ENCODE assay signal across 18 cellular contexts in the genomic region with DNA sequence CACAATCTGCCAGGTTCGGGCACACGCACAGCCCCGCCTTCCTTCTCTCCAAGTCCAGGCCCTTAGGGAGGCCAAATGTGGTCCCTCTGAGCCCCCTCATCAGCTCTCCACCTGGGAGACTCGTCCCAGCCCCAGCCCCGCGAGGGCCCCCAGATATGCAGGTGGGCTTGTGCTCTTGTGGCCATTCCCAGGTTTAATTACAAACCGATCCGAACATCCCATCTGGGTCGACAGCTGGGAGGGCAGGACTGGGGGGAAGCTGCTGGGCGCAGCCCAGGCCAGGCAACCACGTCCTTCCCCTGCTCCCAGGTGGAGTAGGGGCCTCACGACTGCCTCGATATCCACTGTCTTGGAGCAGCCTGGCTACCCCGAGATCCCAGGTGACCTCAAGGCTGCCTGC. TPM values are rescaled to one million over a fixed set of nuclear protein-coding genes. Genes with fewer than 3 reads are reported as not detected.
"Had no signal": no experiment of that assay in that cellular context is flagged by ENCODE, and none has a peak within 500 bp of the region (broad histone marks: within the 10 kb centered on the region; RNA-seq: fewer than 3 reads in every experiment).

No MANE protein-coding gene starts in this region.

- H3K9me3 ChIP-seq: breast epithelium, esophagus muscularis mucosa, prostate gland, SK-N-SH, transverse colon had no signal

- H3K4me3 Mint-ChIP-seq: activated naive CD8-positive, alpha-beta T cell; naive B cell; stimulated activated naive CD8-positive, alpha-beta T cell treated with anti-CD3 and anti-CD28 coated beads, Interleukin-15, amount 100 ng/mL, for 72 hours had no signal

- H3K27me3 Mint-ChIP-seq: activated naive CD8-positive, alpha-beta T cell; stimulated activated naive CD8-positive, alpha-beta T cell treated with anti-CD3 and anti-CD28 coated beads, Interleukin-15, amount 100 ng/mL, for 72 hours had no signal

- DNase-seq: activated naive CD4-positive, alpha-beta T cell; activated T-cell treated with anti-CD3 and anti-CD28 coated beads, Interleukin-2, amount 50 U/mL, for 1 hour; hypothalamus; naive B cell; SK-N-SH; stimulated activated CD4-positive, alpha-beta T cell treated with anti-CD3 and anti-CD28 coated beads, Interleukin-1b, Interleukin-23, amount 100 ng/mL, for 48 hours; stimulated activated naive CD8-positive, alpha-beta T cell treated with anti-CD3 and anti-CD28 coated beads, Interleukin-15, amount 100 ng/mL, for 72 hours; transverse colon had no signal

- H3K9me3 Mint-ChIP-seq: naive B cell; neural progenitor cell; stimulated activated naive CD8-positive, alpha-beta T cell treated with anti-CD3 and anti-CD28 coated beads, Interleukin-15, amount 100 ng/mL, for 72 hours had no signal

- H3K27ac ChIP-seq: breast epithelium, coronary artery, esophagus muscularis mucosa, neural progenitor cell, prostate gland, transverse colon, VCaP had no signal

- H3K36me3 ChIP-seq: breast epithelium, neural progenitor cell, prostate gland, transverse colon had no signal

- H3K4me1 Mint-ChIP-seq: naive B cell; stimulated activated naive CD8-positive, alpha-beta T cell treated with anti-CD3 and anti-CD28 coated beads, Interleukin-15, amount 100 ng/mL, for 72 hours had no signal

- H3K36me3 Mint-ChIP-seq: activated naive CD8-positive, alpha-beta T cell; naive B cell had no signal

- H3K27me3 ChIP-seq: neural progenitor cell had no signal

- H3K4me3 ChIP-seq: breast epithelium, coronary artery, esophagus muscularis mucosa, lung, neural progenitor cell, prostate gland, transverse colon had no signal

- ATAC-seq: right cardiac atrium; stimulated activated naive CD8-positive, alpha-beta T cell treated with anti-CD3 and anti-CD28 coated beads, Interleukin-15, amount 100 ng/mL, for 72 hours had no signal

- H3K4me1 ChIP-seq: breast epithelium, prostate gland, transverse colon had no signal

- H3K27ac Mint-ChIP-seq: activated naive CD8-positive, alpha-beta T cell; naive B cell; stimulated activated naive CD8-positive, alpha-beta T cell treated with anti-CD3 and anti-CD28 coated beads, Interleukin-15, amount 100 ng/mL, for 72 hours had no signal

RNA-seq across cellular contexts. Expression of a gene that starts 44.4 kb away (rescaled TPM):
- total RNA-seq: T-helper 2 cell treated with Interferon-gamma antibody and Interleukin-4, amounts not matched to agents 100 ng/mL and 5 ng/mL, for 36 hours had no signal
